1 cellular context compared by ENCODE assay signal in the genomic region with DNA sequence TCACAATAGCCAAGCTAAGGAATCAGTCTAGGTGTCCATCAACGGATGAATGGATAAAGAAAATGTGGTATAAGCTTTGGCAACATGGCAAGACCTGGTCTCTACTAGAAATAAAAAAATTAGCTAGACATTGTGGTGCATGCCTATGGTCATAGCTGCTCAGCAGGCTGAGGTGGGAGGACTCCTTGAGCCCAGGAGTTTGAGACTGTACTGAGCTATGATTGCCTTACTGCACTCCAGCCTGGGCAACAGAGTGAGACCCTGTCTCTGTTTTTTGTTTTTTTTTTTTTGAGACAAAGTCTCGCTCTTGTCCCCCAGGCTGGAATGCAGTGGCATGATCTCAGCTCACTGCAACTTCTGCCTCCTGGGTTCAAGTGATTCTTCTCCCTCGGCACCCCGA.
TF ChIP-seq lines count a peak whose summit lies in the region.

No MANE protein-coding gene starts in this region.

TF ChIP-seq in HepG2, 621 proteins besides CTCF, POLR2A, EP300 and RAD21:
- TF ChIP-seq ZNF263 (CRISPR knock-in tag; IDR thresholded peaks at IDR 0.05), result 0 out of 2 replicates have a peak, but pooled peaks have one; percentile 55
- TF ChIP-seq ARID2 (CRISPR knock-in tag; IDR thresholded peaks at IDR 0.05; ENCODE audit: borderline replicate concordance), result 0 out of 2 replicates have a peak, but pooled peaks have one; percentile 40
- peak; percentile 86 for TF ChIP-seq ZNF121 (CRISPR knock-in tag; IDR thresholded peaks at IDR 0.05)
